Comparison of ENCODE assay signal across 15 cellular contexts in the genomic region with DNA sequence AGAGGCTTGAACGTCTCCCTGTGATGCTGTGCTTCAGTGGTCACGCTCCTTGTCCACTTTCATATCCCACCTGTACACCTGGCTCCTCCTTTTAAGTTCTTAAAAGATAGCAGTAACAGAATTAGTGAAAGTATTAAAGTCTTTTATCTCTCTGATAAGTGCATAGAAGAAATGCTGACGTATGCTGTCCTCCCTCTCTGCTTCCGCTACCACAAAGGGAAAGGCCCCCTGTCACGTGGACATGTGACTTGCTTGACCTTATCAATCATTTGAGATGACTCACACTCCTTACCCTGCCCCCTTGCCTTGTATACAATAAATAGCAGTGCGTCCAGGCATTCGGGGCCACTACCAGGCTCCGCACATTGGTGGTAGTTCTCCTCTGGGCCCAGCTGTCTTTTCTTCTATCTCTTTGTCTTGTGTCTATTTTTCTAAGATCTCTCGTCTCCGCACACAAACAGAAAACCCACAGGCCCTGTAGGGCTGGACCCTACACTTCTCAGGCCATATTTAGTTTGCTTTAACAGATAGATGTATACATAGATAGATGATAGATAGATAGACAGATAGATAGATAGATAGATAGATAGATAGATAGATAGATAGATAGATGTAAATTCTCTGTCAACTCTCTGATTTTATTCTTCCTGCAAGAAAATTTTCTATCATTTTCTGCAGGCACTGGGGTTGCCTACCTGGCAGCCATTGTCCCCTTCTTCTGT.
A peak's percentile ranks its signal among the peaks of the same experiment; 100 is the strongest.
DNase-seq lines count a peak whose midpoint lies in the region; ATAC-seq, FAIRE-seq and TF ChIP-seq lines count a peak whose summit lies in the region.
"Had no signal": no experiment of that assay in that cellular context is flagged by ENCODE, and none has a peak within 500 bp of the region (broad histone marks: within the 10 kb centered on the region; RNA-seq: fewer than 3 reads in every experiment).

No MANE protein-coding gene starts in this region.

- in situ Hi-C loops in HepG2 (cut with HindIII; ENCODE audit: extremely low pct_ligation_motif_present, low pct_unique_long_range_greater_than_20kb) = no loop called here

- no peaks in the 10 kb centered on the region for H4K20me1 ChIP-seq in HepG2 (ENCODE audit: insufficient read depth, low read length)
- no peaks in the 10 kb centered on the region for H4K20me1 ChIP-seq in neural progenitor cell (ENCODE audit: low read depth)
- no peaks in the 10 kb centered on the region for H4K20me1 ChIP-seq in MM.1S (ENCODE audit: insufficient read depth, low read length)

- H3K79me2 ChIP-seq in HepG2 (ENCODE audit: insufficient read depth, low read length) = no peaks in the 10 kb centered on the region
- H3K79me2 ChIP-seq in neural progenitor cell (ENCODE audit: low read depth) = no peaks in the 10 kb centered on the region
- H3K79me2 ChIP-seq in MM.1S (ENCODE audit: low read length) = no peaks in the 10 kb centered on the region

- ATAC-seq in HepG2 = no peak
- ATAC-seq in right lobe of liver = no peak
- ATAC-seq in HG03378 (IDR thresholded peaks at IDR 0.05; ENCODE audit: unreplicated experiment) = no peak

- no peak for TF ChIP-seq EP300 in HepG2 (IDR thresholded peaks at IDR 0.05; ENCODE audit: low read depth in 2 of 2, low read length in 2 of 2)
- TF ChIP-seq EP300 in HepG2 (CRISPR knock-in tag; IDR thresholded peaks at IDR 0.05; ENCODE audit: borderline replicate concordance) = no peak

- H3K4me1 ChIP-seq in HepG2 (ENCODE audit: insufficient read depth, low read length) = peaks cover 34% of the 10 kb centered on the region
- H3K4me1 ChIP-seq in right lobe of liver = peaks cover 0 to 11% (median 4%) of the 10 kb centered on the region in 4 donors
- peaks cover 10% of the 10 kb centered on the region for H3K4me1 ChIP-seq in neural progenitor cell
- 0 out of 2 replicates have a peak, but pooled peaks cover 7% of the 10 kb centered on the region for H3K4me1 ChIP-seq in MM.1S (ENCODE audit: low read length)
- H3K4me1 ChIP-seq: HAP-1 had no signal

- no peaks in the 10 kb centered on the region for H3K9me3 ChIP-seq in HepG2 (ENCODE audit: low read length)
- H3K9me3 ChIP-seq in right lobe of liver = no peaks in the 10 kb centered on the region
- H3K9me3 ChIP-seq in neural progenitor cell (ENCODE audit: low read depth) = no peaks in the 10 kb centered on the region
- no peaks in the 10 kb centered on the region for H3K9me3 ChIP-seq in MM.1S (replicated peaks; ENCODE audit: insufficient read depth, low read length)
- H3K9me3 ChIP-seq: HAP-1 had no signal

- BruUV-seq in HepG2 (replicated peaks; lab: Mats Ljungman, UMichigan) = no TSS peak

- DNase-seq in HepG2 (ENCODE audit: low spot score) (no peak), right lobe of liver (no peak), inferior parietal cortex (ENCODE audit: extremely low spot score) (peak; percentile 4), neural progenitor cell (ENCODE audit: low spot score) (no peak), MM.1S (no peak), NOMO-1 (lab: John Stamatoyannopoulos, UW; ENCODE audit: unreplicated experiment in 2 of 2) (no peak), retina (no peak)
- DNase-seq: COR-L47, NCI-H1092, NCI-H2107, NCI-H345, NCI-H69 had no signal

- H2AFZ ChIP-seq in HepG2 (ENCODE audit: low read length) (no peak overlapping the region), neural progenitor cell (replicated peaks) (no peak overlapping the region), MM.1S (ENCODE audit: low read length) (no peak overlapping the region)

- TF ChIP-seq POLR2A in HepG2 (IDR thresholded peaks at IDR 0.05; ENCODE audit: insufficient read depth in 1 of 2, low read depth in 2 of 2, low read length in 2 of 2) (no peak), right lobe of liver (IDR thresholded peaks at IDR 0.05) (no peak)

- no peak overlapping the region for H3K4me3 Mint-ChIP-seq in neural progenitor cell

- no peak for TF ChIP-seq CTCF in HepG2 (CRISPR knock-in tag; IDR thresholded peaks at IDR 0.05)
- TF ChIP-seq CTCF in right lobe of liver (IDR thresholded peaks at IDR 0.05) = no peak
- TF ChIP-seq CTCF in neural progenitor cell (IDR thresholded peaks at IDR 0.05) = no peak
- TF ChIP-seq CTCF in MM.1S (IDR thresholded peaks at IDR 0.05; ENCODE audit: low read length) = no peak

- WGBS in HepG2 (ENCODE audit: low lambda C conversion rate) = 35% methylated on average over 10 of the region's 10 CpGs
- 83% methylated on average over 9 of the region's 10 CpGs for WGBS in right lobe of liver (ENCODE audit: insufficient coverage, low coverage, low lambda C conversion rate, missing lambda C conversion rate)

- intact Hi-C loops in HepG2 (cut with micrococcal nuclease; ENCODE audit: unreplicated experiment) = no loop called here
- intact Hi-C loops in right lobe of liver (cut with DNase I) = no loop called here

- H3K4me2 ChIP-seq in HepG2 (ENCODE audit: low read depth, low read length) = no peak overlapping the region
- H3K4me2 ChIP-seq in neural progenitor cell = no peak overlapping the region
- H3K4me2 ChIP-seq in MM.1S (ENCODE audit: low read depth, low read length) = no peak overlapping the region

- no peak for TF ChIP-seq RAD21 in HepG2 (CRISPR knock-in tag; IDR thresholded peaks at IDR 0.05)

- no peaks in the 10 kb centered on the region for H3K9me2 ChIP-seq in MM.1S (replicated peaks; ENCODE audit: insufficient read depth, low read length)

- FAIRE-seq in HepG2 (lab: Jason Lieb, UNC) = no peak

- H3K27me3 ChIP-seq in HepG2 (ENCODE audit: control insufficient read depth in 1 of 2, insufficient read depth in 2 of 2, low read length in 2 of 2) (no peaks in the 10 kb centered on the region; a peak in 1 of 5 replicates), right lobe of liver (no peaks in the 10 kb centered on the region), neural progenitor cell (no peaks in the 10 kb centered on the region), MM.1S (replicated peaks; ENCODE audit: insufficient read depth, low read length) (no peaks in the 10 kb centered on the region)

- H3K27me3 Mint-ChIP-seq in neural progenitor cell (ENCODE audit: insufficient read depth, low read depth) = peaks cover 8% of the 10 kb centered on the region

- H3K4me3 ChIP-seq in HepG2 (replicated peaks in 1 of 3; ENCODE audit: insufficient read depth in 1 of 3, low read depth in 2 of 3, low read length in 3 of 3) (no peak overlapping the region), right lobe of liver (no peak overlapping the region), neural progenitor cell (no peak overlapping the region), MM.1S (ENCODE audit: low read length) (no peak overlapping the region)
- H3K4me3 ChIP-seq: HAP-1 had no signal

- H3K36me3 ChIP-seq in HepG2 (replicated peaks in 1 of 2; ENCODE audit: control insufficient read depth in 1 of 2, insufficient read depth in 2 of 2, low read length in 2 of 2) (no peaks in the 10 kb centered on the region), right lobe of liver (no peaks in the 10 kb centered on the region), neural progenitor cell (no peaks in the 10 kb centered on the region), MM.1S (replicated peaks; ENCODE audit: insufficient read depth, low read length) (no peaks in the 10 kb centered on the region)
- H3K36me3 ChIP-seq: HAP-1 had no signal

- H3K4me1 Mint-ChIP-seq in neural progenitor cell = peaks cover 24% of the 10 kb centered on the region

- peak overlapping the region; percentile 5 for H3K27ac Mint-ChIP-seq in neural progenitor cell

- POLR2A ChIA-PET in HepG2 (lab: Yijun Ruan, JAX) = no interaction called here

- H3K9me3 Mint-ChIP-seq in neural progenitor cell = peaks cover 16% of the 10 kb centered on the region

- H3K27ac ChIP-seq in HepG2 (ENCODE audit: extremely low read length, insufficient read depth, low read length) = no peak overlapping the region
- no peak overlapping the region for H3K27ac ChIP-seq in right lobe of liver
- no peak overlapping the region for H3K27ac ChIP-seq in neural progenitor cell
- H3K27ac ChIP-seq in MM.1S (ENCODE audit: low read length) = no peak overlapping the region
- H3K27ac ChIP-seq: C4-2B had no signal

- peaks cover 2% of the 10 kb centered on the region for H3K36me3 Mint-ChIP-seq in neural progenitor cell

- CTCF ChIA-PET in HepG2 (lab: Yijun Ruan, JAX; ENCODE audit: low intra/inter-chr PET ratio, low total read pairs) = no interaction called here

- H3F3A ChIP-seq in neural progenitor cell (ENCODE audit: low read depth) = no peaks in the 10 kb centered on the region
- H3F3A ChIP-seq in MM.1S (ENCODE audit: insufficient read depth, low read length) = peaks cover 5% of the 10 kb centered on the region; the same call in 1 of the 2 replicates

- no peak overlapping the region for H3K9ac ChIP-seq in HepG2 (ENCODE audit: insufficient read depth, low read depth, low read length)
- H3K9ac ChIP-seq in neural progenitor cell = no peak overlapping the region
- H3K9ac ChIP-seq in MM.1S (ENCODE audit: low read length) = no peak overlapping the region

TF ChIP-seq in HepG2, 621 proteins besides CTCF, POLR2A, EP300 and RAD21 (continues in another document):
- TF ChIP-seq TCF12 (IDR thresholded peaks at IDR 0.05) (no peak), TCF12 (CRISPR knock-in tag; IDR thresholded peaks at IDR 0.05) (no peak), NKX3-1 (CRISPR knock-in tag; IDR thresholded peaks at IDR 0.05) (no peak), TFDP2 (CRISPR knock-in tag; IDR thresholded peaks at IDR 0.05) (no peak), GATAD1 (CRISPR knock-in tag; IDR thresholded peaks at IDR 0.05) (no peak)
- TF ChIP-seq, protein P1, sequence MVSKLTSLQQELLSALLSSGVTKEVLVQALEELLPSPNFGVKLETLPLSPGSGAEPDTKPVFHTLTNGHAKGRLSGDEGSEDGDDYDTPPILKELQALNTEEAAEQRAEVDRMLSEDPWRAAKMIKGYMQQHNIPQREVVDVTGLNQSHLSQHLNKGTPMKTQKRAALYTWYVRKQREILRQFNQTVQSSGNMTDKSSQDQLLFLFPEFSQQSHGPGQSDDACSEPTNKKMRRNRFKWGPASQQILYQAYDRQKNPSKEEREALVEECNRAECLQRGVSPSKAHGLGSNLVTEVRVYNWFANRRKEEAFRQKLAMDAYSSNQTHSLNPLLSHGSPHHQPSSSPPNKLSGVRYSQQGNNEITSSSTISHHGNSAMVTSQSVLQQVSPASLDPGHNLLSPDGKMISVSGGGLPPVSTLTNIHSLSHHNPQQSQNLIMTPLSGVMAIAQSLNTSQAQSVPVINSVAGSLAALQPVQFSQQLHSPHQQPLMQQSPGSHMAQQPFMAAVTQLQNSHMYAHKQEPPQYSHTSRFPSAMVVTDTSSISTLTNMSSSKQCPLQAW (CRISPR knock-in tag; IDR thresholded peaks at IDR 0.05) = no peak
